In genomic region chr2:159064446-159065301, GRCh38 we compare ENCODE assay signal across 9 cellular contexts.
DNase-seq lines count a peak whose midpoint lies in the region; ATAC-seq, FAIRE-seq and TF ChIP-seq lines count a peak whose summit lies in the region.
"Had no signal": no experiment of that assay in that cellular context is flagged by ENCODE, and none has a peak within 500 bp of the region (broad histone marks: within the 10 kb centered on the region; RNA-seq: fewer than 3 reads in every experiment).

No MANE protein-coding gene starts in this region.

- H3K27me3 ChIP-seq in bronchial epithelial cell (ENCODE audit: control insufficient read depth, insufficient read depth, low read length) (no peaks in the 10 kb centered on the region), keratinocyte (ENCODE audit: control insufficient read depth, extremely low read depth, insufficient read depth, low read length) (no peaks in the 10 kb centered on the region), vagina (no peaks in the 10 kb centered on the region)

- no peak for ATAC-seq in GM18858 (IDR thresholded peaks at IDR 0.05; ENCODE audit: unreplicated experiment)
- ATAC-seq: lower lobe of right lung had no signal

- dilution Hi-C loops in keratinocyte (cut with MboI; ENCODE audit: extremely low pct_ligation_motif_present, low sequenced_read_pairs): no loop called here

- H3K4me1 ChIP-seq in keratinocyte (ENCODE audit: control insufficient read depth, extremely low read depth, insufficient read depth, low read length) (peaks cover 32% of the 10 kb centered on the region), vagina (peaks cover 22% of the 10 kb centered on the region)

- H3K9me3 ChIP-seq in keratinocyte (ENCODE audit: control insufficient read depth, low read depth, low read length): no peaks in the 10 kb centered on the region
- H3K9me3 ChIP-seq in vagina: no peaks in the 10 kb centered on the region
- H3K9me3 ChIP-seq: lower lobe of right lung had no signal

- no peak for FAIRE-seq in bronchial epithelial cell (lab: Jason Lieb, UNC)
- peak; percentile 75 for FAIRE-seq in keratinocyte (lab: Jason Lieb, UNC)

- H3K79me2 ChIP-seq in keratinocyte (ENCODE audit: control insufficient read depth, insufficient read depth, low read length): peaks cover 40% of the 10 kb centered on the region

- H3K4me3 ChIP-seq in bronchial epithelial cell (ENCODE audit: low read depth, low read length): no peak overlapping the region
- no peak overlapping the region for H3K4me3 ChIP-seq in keratinocyte (ENCODE audit: control insufficient read depth in 2 of 3, extremely low read depth in 1 of 3, insufficient read depth in 2 of 3, low read depth in 1 of 3, low read length in 3 of 3)
- H3K4me3 ChIP-seq in vagina: no peak overlapping the region
- H3K4me3 ChIP-seq: lower lobe of right lung had no signal

- H2AFZ ChIP-seq in keratinocyte (ENCODE audit: control insufficient read depth, low read length): no peak overlapping the region

- peaks cover 2% of the 10 kb centered on the region for H3K9me1 ChIP-seq in keratinocyte (ENCODE audit: control insufficient read depth, extremely low read depth, insufficient read depth, low read length)

- no peak overlapping the region for H3K9ac ChIP-seq in keratinocyte (ENCODE audit: control insufficient read depth, extremely low read depth, insufficient read depth, low read length)

- H3K36me3 ChIP-seq in bronchial epithelial cell (ENCODE audit: control insufficient read depth, insufficient read depth, low read length) (peaks cover 4% of the 10 kb centered on the region), keratinocyte (ENCODE audit: control insufficient read depth in 2 of 2, extremely low read depth in 1 of 2, insufficient read depth in 2 of 2, low read length in 2 of 2) (peaks cover 7 to 10% of the 10 kb centered on the region in 2 experiments), vagina (no peaks in the 10 kb centered on the region)

- no peak overlapping the region for H3K27ac ChIP-seq in keratinocyte (ENCODE audit: control insufficient read depth, insufficient read depth, low read length)
- H3K27ac ChIP-seq in vagina: peak overlapping the region; percentile 1
- H3K27ac ChIP-seq: lower lobe of right lung had no signal

- no peaks in the 10 kb centered on the region for H4K20me1 ChIP-seq in keratinocyte (ENCODE audit: control insufficient read depth, extremely low read depth, insufficient read depth, low read length)

- H3K4me2 ChIP-seq in keratinocyte (ENCODE audit: control insufficient read depth, extremely low read depth, insufficient read depth, low read depth, low read length): peak overlapping the region; percentile 1

- TF ChIP-seq CTCF in bronchial epithelial cell (IDR thresholded peaks at IDR 0.05; ENCODE audit: insufficient read depth, low read length, severe bottlenecking): no peak
- TF ChIP-seq CTCF in keratinocyte (optimal IDR thresholded peaks at IDR 0.05 in 1 of 3, IDR thresholded peaks at IDR 0.05 in 1 of 3, conservative IDR thresholded peaks at IDR 0.05 in 1 of 3; ENCODE audit: extremely low read depth in 1 of 3, insufficient read depth in 2 of 3, low read length in 3 of 3): no peak
- TF ChIP-seq CTCF in vagina (IDR thresholded peaks at IDR 0.05): no peak

- DNase-seq in NCI-H82 (lab: John Stamatoyannopoulos, UW): peak; percentile 9
- DNase-seq in NCI-H82 treated with DMSO at 0.1 percent for 48 hours (lab: John Stamatoyannopoulos, UW; ENCODE audit: unreplicated experiment): no peak
- peak; percentile 42 for DNase-seq in bronchial epithelial cell (ENCODE audit: low read depth)
- no peak for DNase-seq in keratinocyte (ENCODE audit: low read depth, low spot score)
- no peak for DNase-seq in vagina (ENCODE audit: extremely low spot score in 2 of 2)
- DNase-seq in activated CD8-positive, alpha-beta memory T cell treated with anti-CD3 and anti-CD28 coated beads, Interleukin-2, amount 50 U/mL, for 48 hours: no peak
- DNase-seq in GM19238 (ENCODE audit: insufficient read length, low spot score): no peak
- DNase-seq: lower lobe of right lung had no signal

- TF ChIP-seq POLR2A in vagina (IDR thresholded peaks at IDR 0.05): no peak

- intact Hi-C loops in vagina (cut with DNase I): no loop called here

Comparison
In these comparisons a context has a peak if more than half of its experiments do, and no peak if none do; other contexts are left out.
1. DNase-seq: peak in NCI-H82 (single experiment) and bronchial epithelial cell (single experiment); none in NCI-H82 treated with DMSO at 0.1 percent for 48 hours (single experiment), keratinocyte (single experiment), vagina (0 of 2), activated CD8-positive, alpha-beta memory T cell treated with anti-CD3 and anti-CD28 coated beads, Interleukin-2, amount 50 U/mL, for 48 hours (single experiment) and GM19238 (single experiment).